Comparison of ENCODE assay signal across 22 cellular contexts in genomic region chr14:74542056-74542685, GRCh38. TPM values are rescaled to one million over a fixed set of nuclear protein-coding genes. Genes with fewer than 3 reads are reported as not detected.
DNase-seq lines count a peak whose midpoint lies in the region; ATAC-seq, FAIRE-seq and TF ChIP-seq lines count a peak whose summit lies in the region.
"Had no signal": no experiment of that assay in that cellular context is flagged by ENCODE, and none has a peak within 500 bp of the region (broad histone marks: within the 10 kb centered on the region; RNA-seq: fewer than 3 reads in every experiment).

No MANE protein-coding gene starts in this region.

- H4K91ac ChIP-seq in neuronal stem cell (ENCODE audit: low read depth, low read length, poor library complexity), result no peak overlapping the region

- H3K79me2 ChIP-seq in hepatocyte, result no peaks in the 10 kb centered on the region

- TF ChIP-seq CTCF in chondrocyte (IDR thresholded peaks at IDR 0.05) (no peak), pancreas (IDR thresholded peaks at IDR 0.05) (no peak), hepatocyte (IDR thresholded peaks at IDR 0.05; ENCODE audit: poor library complexity) (no peak)

- H3K18ac ChIP-seq in neuronal stem cell (ENCODE audit: low read length), result peak overlapping the region; percentile 58

- H3K23ac ChIP-seq in neuronal stem cell (ENCODE audit: low read depth, low read length, poor library complexity), result no peak overlapping the region

- H3K4me1 Mint-ChIP-seq in chondrocyte (ENCODE audit: low read depth), result peaks cover 41% of the 10 kb centered on the region
- H3K4me1 Mint-ChIP-seq: CD4-positive, alpha-beta memory T cell had no signal

- no peak overlapping the region for H3K4me2 ChIP-seq in neuronal stem cell (ENCODE audit: insufficient read depth, low read length, poor library complexity, severe bottlenecking)
- H3K4me2 ChIP-seq in hepatocyte, result no peak overlapping the region
- H3K4me2 ChIP-seq: A549 had no signal

- no peak overlapping the region for H2BK15ac ChIP-seq in neuronal stem cell (ENCODE audit: low read length)

- DNase-seq in left ventricle myocardium superior, result no peak
- no peak for DNase-seq in cardiac septum (ENCODE audit: low spot score)
- DNase-seq in chondrocyte (ENCODE audit: low spot score), result peak; percentile 58
- no peak for DNase-seq in neuronal stem cell (ENCODE audit: low spot score)
- DNase-seq in aorta, result peak; percentile 32 to 51
- DNase-seq in pancreas, result no peak
- DNase-seq in hepatocyte (ENCODE audit: low spot score), result no peak
- DNase-seq: BE2C; CD4-positive, alpha-beta memory T cell; COR-L47; DMS153; DMS79 treated with DMSO at 0.1 percent for 48 hours; EL; GOT3; H9 had no signal

- no CpG with 5 or more reads among the region's 10 CpGs for WGBS in neuronal stem cell (ENCODE audit: extremely low coverage in 2 of 2, insufficient read length in 2 of 2, insufficient replicate concordance in 1 of 2), 2 donors
- WGBS in aorta, 2 donors, result 74 to 77% methylated on average over 10 of the region's 10 CpGs
- WGBS in pancreas, 2 donors, result 82 to 89% methylated on average over 10 of the region's 10 CpGs
- 93% methylated on average over 10 of the region's 10 CpGs for whole genome bisulfite sequencing in hepatocyte (ENCODE audit: low lambda C conversion rate, missing lambda C conversion rate)

- no peak overlapping the region for H3K4me3 Mint-ChIP-seq in chondrocyte (ENCODE audit: unreplicated experiment)
- H3K4me3 Mint-ChIP-seq: CD4-positive, alpha-beta memory T cell; H9 had no signal

- H2BK5ac ChIP-seq in neuronal stem cell (ENCODE audit: low read length), result no peak overlapping the region

- H3K27me3 Mint-ChIP-seq in chondrocyte (ENCODE audit: low read depth), result no peaks in the 10 kb centered on the region

- no peak overlapping the region for H3K4me3 ChIP-seq in neuronal stem cell (ENCODE audit: low read length in 2 of 2)
- H3K4me3 ChIP-seq in aorta (ENCODE audit: low read length in 2 of 2), result no peak overlapping the region
- no peak overlapping the region for H3K4me3 ChIP-seq in pancreas
- no peak overlapping the region for H3K4me3 ChIP-seq in hepatocyte
- H3K4me3 ChIP-seq: A549 had no signal

- H3K79me1 ChIP-seq in neuronal stem cell (ENCODE audit: low read depth, low read length), result no peaks in the 10 kb centered on the region

- no peak overlapping the region for H3K9ac ChIP-seq in neuronal stem cell (ENCODE audit: low read depth, low read length, poor library complexity)

- H2BK120ac ChIP-seq in neuronal stem cell (ENCODE audit: low read depth, low read length), result no peak overlapping the region

- ATAC-seq in left ventricle myocardium superior, result peak; percentile 30
- no peak for ATAC-seq in aorta (ENCODE audit: low FRiP score)
- no peak for ATAC-seq in pancreas
- ATAC-seq: HepG2 had no signal

- no peak overlapping the region for H3K27ac Mint-ChIP-seq in chondrocyte (ENCODE audit: unreplicated experiment)
- H3K27ac Mint-ChIP-seq: CD4-positive, alpha-beta memory T cell; H9 had no signal

- H3K9me2 ChIP-seq in hepatocyte (replicated peaks; ENCODE audit: insufficient read depth), result no peaks in the 10 kb centered on the region

- H4K8ac ChIP-seq in neuronal stem cell (ENCODE audit: low read depth, low read length), result no peak overlapping the region

- H3K27me3 ChIP-seq in neuronal stem cell (ENCODE audit: control insufficient read depth in 3 of 3, insufficient read depth in 3 of 3, low read depth in 1 of 3, low read length in 3 of 3) (peaks cover 0 to 29% (median 0%) of the 10 kb centered on the region in 3 experiments), aorta (ENCODE audit: control insufficient read depth in 1 of 2, insufficient read depth in 2 of 2, low read length in 1 of 2) (no peaks in the 10 kb centered on the region), pancreas (no peaks in the 10 kb centered on the region), hepatocyte (no peaks in the 10 kb centered on the region)
- H3K27me3 ChIP-seq: BE2C had no signal

- H2AFZ ChIP-seq in neuronal stem cell (ENCODE audit: low read length) (no peak overlapping the region), hepatocyte (no peak overlapping the region)

- FAIRE-seq in pancreas (lab: Jason Lieb, UNC), result no peak
- FAIRE-seq: A549, D721Med, G401.6, GM12892, GM19239, HepG2 had no signal

- H2BK12ac ChIP-seq in neuronal stem cell (ENCODE audit: low read length), result no peak overlapping the region

- H4K20me1 ChIP-seq in hepatocyte (ENCODE audit: insufficient read depth, poor library complexity, severe bottlenecking), result no peaks in the 10 kb centered on the region

- H3K36me3 ChIP-seq in neuronal stem cell (replicated peaks in 1 of 2; ENCODE audit: control insufficient read depth in 2 of 2, insufficient read depth in 2 of 2, low read length in 2 of 2), result no peaks in the 10 kb centered on the region
- peaks cover 3 to 6% of the 10 kb centered on the region in 2 donors for H3K36me3 ChIP-seq in aorta (ENCODE audit: control insufficient read depth in 1 of 2, insufficient read depth in 2 of 2, low read length in 1 of 2)
- no peaks in the 10 kb centered on the region for H3K36me3 ChIP-seq in pancreas
- H3K36me3 ChIP-seq in hepatocyte (replicated peaks; ENCODE audit: insufficient read depth, low read depth), result no peaks in the 10 kb centered on the region
- H3K36me3 ChIP-seq: BE2C had no signal

- H3K9me3 ChIP-seq in neuronal stem cell (replicated peaks in 1 of 2; ENCODE audit: control insufficient read depth in 2 of 2, insufficient read depth in 1 of 2, low read depth in 1 of 2, low read length in 2 of 2), result no peaks in the 10 kb centered on the region
- no peaks in the 10 kb centered on the region for H3K9me3 ChIP-seq in aorta (ENCODE audit: control insufficient read depth, low read length)
- H3K9me3 ChIP-seq in pancreas, result no peaks in the 10 kb centered on the region
- no peaks in the 10 kb centered on the region for H3K9me3 ChIP-seq in hepatocyte (ENCODE audit: low read depth)
- H3K9me3 ChIP-seq: A549, BE2C had no signal

- no peak overlapping the region for H3K4ac ChIP-seq in neuronal stem cell (ENCODE audit: low read length)

- H3K14ac ChIP-seq in neuronal stem cell (ENCODE audit: low read length), result peak overlapping the region; percentile 27

- intact Hi-C loops in left ventricle myocardium superior (cut with micrococcal nuclease) (no loop called here), cardiac septum (cut with DNase I) (no loop called here), aorta (cut with DNase I) (no loop called here), pancreas (cut with DNase I) (no loop called here)

- no peaks in the 10 kb centered on the region for H3K9me3 Mint-ChIP-seq in chondrocyte (ENCODE audit: low read depth)
- H3K9me3 Mint-ChIP-seq: CD4-positive, alpha-beta memory T cell; H9 had no signal

- H2AK5ac ChIP-seq in neuronal stem cell (ENCODE audit: low read depth, low read length), result no peak overlapping the region

- H3K27ac ChIP-seq in neuronal stem cell (replicated peaks; ENCODE audit: low read length) (no peak overlapping the region), aorta (ENCODE audit: low read depth in 1 of 2, low read length in 2 of 2) (peak overlapping the region in 1 of 2 donors; percentile 14), pancreas (no peak overlapping the region), hepatocyte (no peak overlapping the region)
- H3K27ac ChIP-seq: A549, C4-2B had no signal

- peaks cover 0 to 3% of the 10 kb centered on the region in 2 donors for H3K4me1 ChIP-seq in neuronal stem cell (ENCODE audit: control insufficient read depth in 2 of 2, insufficient read depth in 1 of 2, low read depth in 1 of 2, low read length in 2 of 2)
- peaks cover 0 to 6% of the 10 kb centered on the region in 2 donors for H3K4me1 ChIP-seq in aorta (ENCODE audit: control insufficient read depth in 1 of 2, insufficient read depth in 2 of 2, low read length in 2 of 2)
- H3K4me1 ChIP-seq in pancreas, result no peaks in the 10 kb centered on the region
- no peaks in the 10 kb centered on the region for H3K4me1 ChIP-seq in hepatocyte (ENCODE audit: insufficient read depth)
- H3K4me1 ChIP-seq: A549, BE2C had no signal

- H3K36me3 Mint-ChIP-seq in chondrocyte (ENCODE audit: low read depth), result peaks cover 29% of the 10 kb centered on the region
- H3K36me3 Mint-ChIP-seq: CD4-positive, alpha-beta memory T cell had no signal

RNA-seq across cellular contexts. Expression of gene ISCA2, which starts 48.6 kb away (rescaled TPM):
- 37.5 TPM for total RNA-seq in left ventricle myocardium superior
- 40.5 TPM for total RNA-seq in cardiac septum
- total RNA-seq in chondrocyte, result 16.6 to 18.9 TPM (median 16.9 TPM) in 3 replicates
- polyA plus RNA-seq in neuronal stem cell (2013, experiment 1 of 2), result 60.9 TPM
- 63.2 TPM for polyA plus RNA-seq in neuronal stem cell (2013, experiment 2 of 2)
- 10 to 100 TPM; 12.9 to 15.9 TPM for total RNA-seq in aorta
- 10 to 100 TPM; 14.5 TPM for polyA plus RNA-seq in aorta
- 10 to 100 TPM in 3 of 6 donors, 1 to 10 TPM in 3; 8.6 to 14.4 (median 10.0) TPM for total RNA-seq in pancreas
- 10 to 100 TPM in 1 of 2 donors, 1 to 10 TPM in 1; 7.7 to 23.4 TPM for polyA plus RNA-seq in pancreas
- 17.4 and 21.5 TPM in 2 replicates for total RNA-seq in hepatocyte
- polyA plus RNA-seq in hepatocyte, result 80.2 and 80.3 TPM in 2 replicates

RNA-seq across cellular contexts. Expression of gene NPC2, which starts 49.1 kb away (rescaled TPM):
- total RNA-seq in left ventricle myocardium superior (105 TPM), cardiac septum (116 TPM), chondrocyte (209 to 313 TPM (median 212 TPM) in 3 replicates), aorta (100 to 1,000 TPM; 204 to 277 TPM), pancreas (100 to 1,000 TPM in 2 of 6 donors, 10 to 100 TPM in 4; 33.6 to 137 (median 50.7) TPM), hepatocyte (1,339 and 1,684 TPM in 2 replicates)
- polyA plus RNA-seq in neuronal stem cell (2013, experiment 1 of 2), result 596 TPM
- polyA plus RNA-seq in neuronal stem cell (2013, experiment 2 of 2), result 610 TPM
- polyA plus RNA-seq in aorta (100 to 1,000 TPM; 245 to 389 TPM), pancreas (100 to 1,000 TPM in 1 of 2 donors, 10 to 100 TPM in 1; 58.5 to 106 TPM), hepatocyte (585 and 602 TPM in 2 replicates)

Comparison
In these comparisons a context has a peak if more than half of its experiments do, and no peak if none do; other contexts are left out.
1. DNase-seq: peak in chondrocyte (single experiment) and aorta (2 of 2); none in left ventricle myocardium superior (single experiment), cardiac septum (single experiment), neuronal stem cell (single experiment), pancreas (0 of 6) and hepatocyte (single experiment).